21 cellular contexts compared by ENCODE assay signal in genomic region chr2:65381607-65382032, GRCh38. TPM values are rescaled to one million over a fixed set of nuclear protein-coding genes. Genes with fewer than 3 reads are reported as not detected.
DNase-seq lines count a peak whose midpoint lies in the region; ATAC-seq and TF ChIP-seq lines count a peak whose summit lies in the region.
"Had no signal": no experiment of that assay in that cellular context is flagged by ENCODE, and none has a peak within 500 bp of the region (broad histone marks: within the 10 kb centered on the region; RNA-seq: fewer than 3 reads in every experiment).

No MANE protein-coding gene starts in this region.

- ATAC-seq in Right ventricle myocardium superior (ENCODE audit: poor library complexity): no peak
- ATAC-seq in PC-3: no peak
- ATAC-seq: Right ventricle myocardium inferior had no signal

- H3K23ac ChIP-seq in trophoblast cell (ENCODE audit: low read length): no peak overlapping the region

- H3K79me2 ChIP-seq in PC-3 (ENCODE audit: low read length) (peaks cover 79% of the 10 kb centered on the region), trophoblast cell (ENCODE audit: control insufficient read depth, insufficient read depth, low read length, poor library complexity) (no peaks in the 10 kb centered on the region)

- H3K4me2 ChIP-seq in PC-3 (ENCODE audit: low read length): peak overlapping the region; percentile 51; the same call in 1 of the 2 replicates
- H3K4me2 ChIP-seq in trophoblast cell (ENCODE audit: low read length): no peak overlapping the region

- H3K27me3 Mint-ChIP-seq in endodermal cell (ENCODE audit: insufficient read depth): no peaks in the 10 kb centered on the region

- no peak overlapping the region for H2BK120ac ChIP-seq in trophoblast cell (ENCODE audit: insufficient read depth, low read length, poor library complexity)

- no peaks in the 10 kb centered on the region for H3K9me3 Mint-ChIP-seq in endodermal cell
- H3K9me3 Mint-ChIP-seq: stimulated activated naive CD8-positive, alpha-beta T cell treated with anti-CD3 and anti-CD28 coated beads, Interleukin-15, Interleukin-2, amounts not matched to agents 100 ng/mL and 50 ng/mL, for 24 hours had no signal

- peaks cover 10% of the 10 kb centered on the region for H3F3A ChIP-seq in PC-3 (ENCODE audit: low read length, unreplicated experiment)

- CTCF ChIA-PET in PC-3 (lab: Charles Lee): no interaction called here

- H4K91ac ChIP-seq in trophoblast cell (ENCODE audit: low read depth, low read length): no peak overlapping the region

- H2BK5ac ChIP-seq in trophoblast cell (ENCODE audit: low read depth, low read length, poor library complexity): no peak overlapping the region

- no CpG with 5 or more reads among the region's 5 CpGs for WGBS in trophoblast cell (ENCODE audit: extremely low coverage, insufficient coverage, insufficient read length)
- 92 to 96% methylated on average over 5 of the region's 5 CpGs for WGBS in endodermal cell (ENCODE audit: insufficient coverage in 1 of 2, insufficient read length in 1 of 2), 2 experiments

- H3K4me1 ChIP-seq in left ventricle myocardium inferior: peaks cover 93% of the 10 kb centered on the region
- H3K4me1 ChIP-seq in PC-3 (ENCODE audit: insufficient read depth, low read length): peaks cover 86% of the 10 kb centered on the region
- H3K4me1 ChIP-seq in colonic mucosa: peaks cover 20% of the 10 kb centered on the region
- H3K4me1 ChIP-seq in subcutaneous abdominal adipose tissue (ENCODE audit: control insufficient read depth in 5 of 5, insufficient read depth in 5 of 5, low read length in 5 of 5): peaks cover 7 to 74% (median 51%) of the 10 kb centered on the region in 5 donors
- H3K4me1 ChIP-seq in trophoblast cell (ENCODE audit: control insufficient read depth in 1 of 2, insufficient read depth in 2 of 2, low read length in 2 of 2): peaks cover 23 to 31% of the 10 kb centered on the region in 2 experiments
- H3K4me1 ChIP-seq in endodermal cell (ENCODE audit: control insufficient read depth, insufficient read depth, low read length): peaks cover 17% of the 10 kb centered on the region
- H3K4me1 ChIP-seq: BE2C had no signal

- H3K9me2 ChIP-seq in PC-3 (replicated peaks; ENCODE audit: low read length): no peaks in the 10 kb centered on the region

- peaks cover 5% of the 10 kb centered on the region for H3K79me1 ChIP-seq in trophoblast cell (ENCODE audit: low read length)

- no peaks in the 10 kb centered on the region for H3K36me3 ChIP-seq in left ventricle myocardium inferior
- H3K36me3 ChIP-seq in PC-3 (ENCODE audit: low read depth, low read length): no peaks in the 10 kb centered on the region; the same call in 1 of the 2 replicates
- H3K36me3 ChIP-seq in colonic mucosa: no peaks in the 10 kb centered on the region
- H3K36me3 ChIP-seq in subcutaneous abdominal adipose tissue (ENCODE audit: control insufficient read depth in 5 of 5, insufficient read depth in 5 of 5, low read length in 5 of 5): peaks cover 0 to 5% (median 0%) of the 10 kb centered on the region in 5 donors
- H3K36me3 ChIP-seq in trophoblast cell (ENCODE audit: control insufficient read depth in 1 of 2, insufficient read depth in 2 of 2, low read length in 2 of 2): no peaks in the 10 kb centered on the region
- H3K36me3 ChIP-seq in endodermal cell (ENCODE audit: control insufficient read depth, insufficient read depth, low read length): peaks cover 45% of the 10 kb centered on the region
- H3K36me3 ChIP-seq: ascending aorta, esophagus muscularis mucosa, vagina had no signal

- no peak overlapping the region for H3K27ac Mint-ChIP-seq in endodermal cell
- H3K27ac Mint-ChIP-seq: stimulated activated naive CD8-positive, alpha-beta T cell treated with anti-CD3 and anti-CD28 coated beads, Interleukin-15, Interleukin-2, amounts not matched to agents 100 ng/mL and 50 ng/mL, for 24 hours had no signal

- no peak for DNase-seq in left ventricle myocardium inferior
- DNase-seq in Right ventricle myocardium superior: no peak
- DNase-seq in PC-3: no peak
- no peak for DNase-seq in colonic mucosa
- no peak for DNase-seq in trophoblast cell
- no peak for DNase-seq in endodermal cell
- no peak for DNase-seq in caudate nucleus (lab: John Stamatoyannopoulos, UW)
- DNase-seq: activated CD4-positive, alpha-beta T cell treated with anti-CD3 and anti-CD28 coated beads, Interleukin-2, amount 50 U/mL, for 4 hours; BE2C; cerebellar nuclear complex; effector CD8-positive, alpha-beta T cell; NCI-H1105 treated with DMSO at 0.1 percent for 48 hours; NCI-H2081 treated with DMSO at 0.1 percent for 48 hours; NCI-H446 treated with DMSO at 0.1 percent for 48 hours; NK-92 treated with Interleukin-12 subunit alpha and Interleukin-12 subunit beta, amount 100 ng/mL, for 24 hours had no signal

- no peak overlapping the region for H3K4me3 Mint-ChIP-seq in endodermal cell
- H3K4me3 Mint-ChIP-seq: stimulated activated naive CD8-positive, alpha-beta T cell treated with anti-CD3 and anti-CD28 coated beads, Interleukin-15, Interleukin-2, amounts not matched to agents 100 ng/mL and 50 ng/mL, for 24 hours had no signal

- no peak overlapping the region for H2BK12ac ChIP-seq in trophoblast cell (ENCODE audit: low read length)

- H3K27me3 ChIP-seq in left ventricle myocardium inferior (ENCODE audit: low read depth): no peaks in the 10 kb centered on the region
- H3K27me3 ChIP-seq in PC-3 (ENCODE audit: low read length): no peaks in the 10 kb centered on the region
- no peaks in the 10 kb centered on the region for H3K27me3 ChIP-seq in colonic mucosa
- no peaks in the 10 kb centered on the region for H3K27me3 ChIP-seq in subcutaneous abdominal adipose tissue (ENCODE audit: control insufficient read depth in 5 of 5, insufficient read depth in 4 of 5, low read length in 5 of 5)
- H3K27me3 ChIP-seq in trophoblast cell (ENCODE audit: insufficient read depth, low read length): no peaks in the 10 kb centered on the region
- no peaks in the 10 kb centered on the region for H3K27me3 ChIP-seq in endodermal cell (ENCODE audit: control insufficient read depth, insufficient read depth, low read length, poor library complexity, severe bottlenecking)
- H3K27me3 ChIP-seq: ascending aorta, BE2C, esophagus muscularis mucosa, vagina had no signal

- no peak for TF ChIP-seq CTCF in left ventricle myocardium inferior (IDR thresholded peaks at IDR 0.05; ENCODE audit: borderline replicate concordance)
- TF ChIP-seq CTCF in PC-3 (conservative IDR thresholded peaks at IDR 0.05; ENCODE audit: low read depth, low read length): no peak
- no peak for TF ChIP-seq CTCF in colonic mucosa (IDR thresholded peaks at IDR 0.05)
- TF ChIP-seq CTCF in endodermal cell (conservative IDR thresholded peaks at IDR 0.05): no peak

- H3K36me3 Mint-ChIP-seq in endodermal cell (ENCODE audit: low read depth): peaks cover 6% of the 10 kb centered on the region

- H4K8ac ChIP-seq in trophoblast cell (ENCODE audit: low read depth, low read length): no peak overlapping the region

- no peak overlapping the region for H2AFZ ChIP-seq in PC-3 (ENCODE audit: low read length)
- no peak overlapping the region for H2AFZ ChIP-seq in trophoblast cell (ENCODE audit: insufficient read depth, low read length, poor library complexity)

- no peak overlapping the region for H4K12ac ChIP-seq in trophoblast cell (ENCODE audit: low read depth, low read length)

- peaks cover 43% of the 10 kb centered on the region for H3K4me1 Mint-ChIP-seq in endodermal cell

- H3K4me3 ChIP-seq in left ventricle myocardium inferior (peak overlapping the region; percentile 49), PC-3 (ENCODE audit: low read length) (no peak overlapping the region), colonic mucosa (no peak overlapping the region), subcutaneous abdominal adipose tissue (ENCODE audit: low read depth in 1 of 5, low read length in 5 of 5) (no peak overlapping the region), trophoblast cell (ENCODE audit: low read depth, low read length) (no peak overlapping the region), endodermal cell (ENCODE audit: low read length) (no peak overlapping the region)
- H3K4me3 ChIP-seq: esophagus muscularis mucosa, vagina had no signal

- no peaks in the 10 kb centered on the region for H3K9me3 ChIP-seq in left ventricle myocardium inferior (replicated peaks)
- H3K9me3 ChIP-seq in PC-3 (ENCODE audit: low read length): no peaks in the 10 kb centered on the region
- no peaks in the 10 kb centered on the region for H3K9me3 ChIP-seq in colonic mucosa
- no peaks in the 10 kb centered on the region for H3K9me3 ChIP-seq in subcutaneous abdominal adipose tissue (ENCODE audit: control insufficient read depth in 5 of 5, low read length in 5 of 5)
- no peaks in the 10 kb centered on the region for H3K9me3 ChIP-seq in trophoblast cell (ENCODE audit: insufficient read depth, low read depth, low read length)
- H3K9me3 ChIP-seq in endodermal cell (ENCODE audit: control insufficient read depth, low read length): no peaks in the 10 kb centered on the region
- H3K9me3 ChIP-seq: ascending aorta, BE2C, esophagus muscularis mucosa, vagina had no signal

- H3K4ac ChIP-seq in trophoblast cell (ENCODE audit: low read depth, low read length): no peak overlapping the region

- no peak overlapping the region for H3K18ac ChIP-seq in trophoblast cell (ENCODE audit: low read length)

- POLR2A ChIA-PET in PC-3 (lab: Charles Lee; ENCODE audit: unreplicated experiment): no interaction called here

- no TSS peak for BruUV-seq in PC-3 (replicated peaks; lab: Mats Ljungman, UMichigan)

- H3K27ac ChIP-seq in left ventricle myocardium inferior (replicated peaks) (peak overlapping the region; percentile 85), PC-3 (ENCODE audit: low read length) (no peak overlapping the region), colonic mucosa (peak overlapping the region; percentile 79), subcutaneous abdominal adipose tissue (ENCODE audit: low read depth, low read length) (peak overlapping the region; percentile 92), trophoblast cell (ENCODE audit: low read depth, low read length) (no peak overlapping the region), endodermal cell (ENCODE audit: low read depth, low read length) (no peak overlapping the region), caudate nucleus (ENCODE audit: low read depth, low read length) (no peak overlapping the region)
- H3K27ac ChIP-seq: vagina had no signal

- no peaks in the 10 kb centered on the region for H4K20me1 ChIP-seq in PC-3 (ENCODE audit: low read length)

- H2AK5ac ChIP-seq in trophoblast cell (ENCODE audit: low read length): no peak overlapping the region

- H3K9ac ChIP-seq in PC-3 (ENCODE audit: low read length) (no peak overlapping the region), colonic mucosa (ENCODE audit: low read depth in 2 of 2, low read length in 2 of 2) (no peak overlapping the region), subcutaneous abdominal adipose tissue (ENCODE audit: low read length in 5 of 5) (no peak overlapping the region), trophoblast cell (ENCODE audit: low read length) (no peak overlapping the region), endodermal cell (ENCODE audit: extremely low read depth, low read length, poor library complexity, severe bottlenecking) (no peak overlapping the region)

- intact Hi-C loops in left ventricle myocardium inferior (cut with micrococcal nuclease): loop anchor here (5.0 kb wide), 1 partner anchor 41 kb away; no protein-coding TSS in a partner anchor
- intact Hi-C loops in Right ventricle myocardium superior (cut with DNase I): loop anchor here (5.0 kb wide), 1 partner anchor 36 kb away; no protein-coding TSS in a partner anchor
- intact Hi-C loops in PC-3 (cut with micrococcal nuclease): loop anchor here (1.0 to 5.0 kb wide), 4 partner anchors 15 to 192 kb away; no protein-coding TSS in a partner anchor
- intact Hi-C loops in colonic mucosa (cut with DNase I): loop anchor here (5.0 kb wide), 1 partner anchor 51 kb away; the partner anchor contains the start of gene SPRED2

- H3K14ac ChIP-seq in trophoblast cell (ENCODE audit: low read length): no peak overlapping the region

RNA-seq across cellular contexts. Expression of gene SPRED2, which starts 50.8 kb away (rescaled TPM):
- 18.9 TPM for total RNA-seq in left ventricle myocardium inferior
- total RNA-seq in Right ventricle myocardium superior: 14.9 TPM
- total RNA-seq in PC-3 (2014; rRNA removed): 16.2 and 18.1 TPM in 2 replicates
- total RNA-seq in colonic mucosa: 10 to 100 TPM; 36.9 to 47.8 TPM
- polyA plus RNA-seq in trophoblast cell (2013): 12.0 and 12.8 TPM in 2 replicates
- total RNA-seq in endodermal cell: 10 to 100 TPM; 60.3 to 70.1 TPM
- 29.4 TPM for polyA plus RNA-seq in endodermal cell (2013, experiment 1 of 2)
- 27.9 TPM for polyA plus RNA-seq in endodermal cell (2013, experiment 2 of 2)

Comparison
In these comparisons a context has a peak if more than half of its experiments do, and no peak if none do; other contexts are left out.
1. H3K27ac ChIP-seq: peak in left ventricle myocardium inferior (single experiment), colonic mucosa (single experiment) and subcutaneous abdominal adipose tissue (single experiment); none in PC-3 (single experiment), trophoblast cell (single experiment), endodermal cell (single experiment) and caudate nucleus (single experiment).